In the genomic region with DNA sequence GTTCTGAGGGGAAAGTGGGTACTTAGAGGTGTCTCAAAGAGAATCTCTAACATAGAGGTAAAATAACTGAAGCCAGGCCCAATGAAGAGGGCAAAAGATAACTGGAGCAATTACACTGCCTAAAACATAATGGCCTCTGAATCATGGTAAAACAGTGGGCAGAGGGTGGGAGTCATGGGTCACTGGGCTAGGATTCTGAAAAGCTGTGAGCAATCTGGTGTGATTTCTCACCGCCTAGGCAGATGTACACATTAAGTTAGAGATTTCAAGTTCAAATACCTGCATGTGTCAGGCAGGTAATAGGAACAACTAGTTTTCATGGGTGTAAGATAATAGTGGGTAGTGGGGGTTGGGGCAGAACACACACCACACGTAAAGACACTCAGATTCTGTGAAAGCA, we compare ENCODE assay signal across 28 cellular contexts.
"Had no signal": no experiment of that assay in that cellular context is flagged by ENCODE, and none has a peak within 500 bp of the region (broad histone marks: within the 10 kb centered on the region; RNA-seq: fewer than 3 reads in every experiment).

No MANE protein-coding gene starts in this region.

- H3K4me1 ChIP-seq: esophagus squamous epithelium, gastroesophageal sphincter, heart right ventricle had no signal

- ATAC-seq: activated CD4-positive, CD25-positive, alpha-beta regulatory T cell treated with anti-CD3 and anti-CD28 coated beads, Interleukin-2, amount 50 U/mL, for 24 hours; activated CD8-positive, alpha-beta T cell treated with anti-CD3 and anti-CD28 coated beads for 36 hours; activated T-cell treated with anti-CD3 and anti-CD28 coated beads, Interleukin-2, amount 50 U/mL, for 72 hours; effector memory CD8-positive, alpha-beta T cell; gastroesophageal sphincter; heart right ventricle had no signal

- H3K27ac ChIP-seq: esophagus squamous epithelium, gastroesophageal sphincter, heart right ventricle, WERI-Rb-1 had no signal

- H3K4me3 Mint-ChIP-seq: activated B cell treated with CpG ODN at 0.5 μM for 24 hours; activated CD8-positive, alpha-beta T cell treated with anti-CD3 and anti-CD28 coated beads for 36 hours; activated naive CD8-positive, alpha-beta T cell; activated T-cell treated with anti-CD3 and anti-CD28 coated beads, Interleukin-2, amount 50 U/mL, for 72 hours; effector memory CD8-positive, alpha-beta T cell; T-helper 2 cell treated with Interferon-gamma antibody and Interleukin-4, amounts not matched to agents 5 μg/mL and 100 μg/mL, for 36 hours had no signal

- H3K27ac Mint-ChIP-seq: activated B cell treated with CpG ODN at 0.5 μM for 24 hours; activated CD8-positive, alpha-beta T cell treated with anti-CD3 and anti-CD28 coated beads for 36 hours; activated naive CD8-positive, alpha-beta T cell; activated T-cell treated with anti-CD3 and anti-CD28 coated beads, Interleukin-2, amount 50 U/mL, for 72 hours; effector memory CD8-positive, alpha-beta T cell; T-helper 2 cell treated with Interferon-gamma antibody and Interleukin-4, amounts not matched to agents 5 μg/mL and 100 μg/mL, for 36 hours had no signal

- H3K9me3 ChIP-seq: esophagus squamous epithelium, gastroesophageal sphincter, heart right ventricle had no signal

- H3K36me3 ChIP-seq: esophagus squamous epithelium, gastroesophageal sphincter, heart right ventricle, WERI-Rb-1 had no signal

- H3K4me3 ChIP-seq: esophagus squamous epithelium, gastroesophageal sphincter, heart right ventricle had no signal

- H3K36me3 Mint-ChIP-seq: activated naive CD8-positive, alpha-beta T cell had no signal

- DNase-seq: activated B cell treated with CpG ODN at 0.5 μM for 24 hours; activated CD4-positive, alpha-beta T cell treated with anti-CD3 and anti-CD28 coated beads for 48 hours; activated CD4-positive, alpha-beta T cell treated with anti-CD3 and anti-CD28 coated beads, Interleukin-2, amount 50 U/mL, for 1 hour; activated CD4-positive, alpha-beta T cell treated with anti-CD3 and anti-CD28 coated beads, Interleukin-2, amount 50 U/mL, for 48 hours; activated CD8-positive, alpha-beta memory T cell treated with anti-CD3 and anti-CD28 coated beads for 24 hours; activated CD8-positive, alpha-beta T cell treated with anti-CD3 and anti-CD28 coated beads for 36 hours; activated effector memory CD4-positive, alpha-beta T cell treated with Interleukin-2 at 50 U/mL for 16 hours; activated gamma-delta T cell treated with Interleukin-2 at 50 U/mL for 16 hours; activated naive CD4-positive, alpha-beta T cell treated with anti-CD3 and anti-CD28 coated beads, Interleukin-2, amount 50 U/mL, for 16 hours; activated naive CD4-positive, alpha-beta T cell treated with Interleukin-2 at 50 U/mL for 16 hours; activated T-cell treated with anti-CD3 and anti-CD28 coated beads, Interleukin-2, amount 50 U/mL, for 72 hours; amniotic stem cell; anterior cingulate cortex; caudate nucleus; cortex of kidney; dermis blood vessel endothelial cell; effector CD4-positive, alpha-beta T cell; effector memory CD8-positive, alpha-beta T cell; erythroblast; esophagus squamous epithelium; foreskin melanocyte; heart right ventricle; T1000; WERI-Rb-1 had no signal

- H3K9me3 Mint-ChIP-seq: activated B cell treated with CpG ODN at 0.5 μM for 24 hours; activated CD8-positive, alpha-beta T cell treated with anti-CD3 and anti-CD28 coated beads for 36 hours; activated T-cell treated with anti-CD3 and anti-CD28 coated beads, Interleukin-2, amount 50 U/mL, for 72 hours; effector memory CD8-positive, alpha-beta T cell; T-helper 2 cell treated with Interferon-gamma antibody and Interleukin-4, amounts not matched to agents 5 μg/mL and 100 μg/mL, for 36 hours had no signal
